Comparison of ENCODE assay signal across 1 cellular context in the genomic region with DNA sequence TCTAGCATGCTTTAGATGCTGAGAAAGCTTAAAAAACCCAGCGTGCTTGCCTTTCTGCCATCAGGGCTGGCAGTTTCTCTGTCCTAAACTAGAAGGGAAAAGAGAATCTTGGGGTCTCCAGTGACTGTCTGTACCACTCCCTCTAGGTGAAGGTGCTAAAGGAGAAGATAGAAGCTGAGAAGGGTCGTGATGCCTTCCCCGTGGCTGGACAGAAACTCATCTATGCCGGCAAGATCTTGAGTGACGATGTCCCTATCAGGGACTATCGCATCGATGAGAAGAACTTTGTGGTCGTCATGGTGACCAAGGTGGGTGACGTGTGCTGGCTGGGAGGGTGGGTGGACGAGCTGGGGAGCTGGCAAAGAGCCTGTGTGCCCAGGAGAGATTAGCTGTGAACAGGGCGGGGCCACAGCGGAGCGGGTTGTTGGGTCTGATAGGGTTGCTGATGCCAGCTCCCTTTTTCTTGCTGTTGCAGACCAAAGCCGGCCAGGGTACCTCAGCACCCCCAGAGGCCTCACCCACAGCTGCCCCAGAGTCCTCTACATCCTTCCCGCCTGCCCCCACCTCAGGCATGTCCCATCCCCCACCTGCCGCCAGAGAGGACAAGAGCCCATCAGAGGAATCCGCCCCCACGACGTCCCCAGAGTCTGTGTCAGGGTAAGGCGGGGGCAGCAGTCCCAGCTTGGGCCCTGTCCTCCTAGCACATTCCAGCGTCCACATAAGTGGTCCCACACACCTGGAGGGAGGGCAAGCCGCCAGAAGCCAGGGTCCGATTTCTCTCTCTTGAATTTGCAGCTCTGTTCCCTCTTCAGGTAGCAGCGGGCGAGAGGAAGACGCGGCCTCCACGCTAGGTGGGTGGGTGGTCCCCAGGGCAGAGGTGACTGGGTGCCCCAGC.
A peak's percentile ranks its signal among the peaks of the same experiment; 100 is the strongest.
TF ChIP-seq lines count a peak whose summit lies in the region.

No MANE protein-coding gene starts in this region.

TF ChIP-seq in K562, 482 proteins besides CTCF, POLR2A, EP300 and RAD21:
- TF ChIP-seq ZNF274 (IDR thresholded peaks at IDR 0.05; ENCODE audit: borderline replicate concordance, low read depth, low read length) (no peak), POLR2G (IDR thresholded peaks at IDR 0.05; ENCODE audit: low read depth, low read length) (peak; percentile 52; the same call in 1 of the 2 replicates), NCOA1 (IDR thresholded peaks at IDR 0.05; ENCODE audit: low read depth) (no peak), RFX1 (IDR thresholded peaks at IDR 0.05) (peak; percentile 69; the same call in 1 of the 2 replicates), ZNF134 (CRISPR knock-in tag; conservative IDR thresholded peaks at IDR 0.05) (no peak)
- TF ChIP-seq, protein P1, sequence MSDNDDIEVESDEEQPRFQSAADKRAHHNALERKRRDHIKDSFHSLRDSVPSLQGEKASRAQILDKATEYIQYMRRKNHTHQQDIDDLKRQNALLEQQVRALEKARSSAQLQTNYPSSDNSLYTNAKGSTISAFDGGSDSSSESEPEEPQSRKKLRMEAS (CRISPR knock-in tag; IDR thresholded peaks at IDR 0.05) = 0 out of 2 replicates have a peak, but pooled peaks have one; percentile 12
